Comparison of ENCODE assay signal across 2 cellular contexts in genomic region chr15:52491460-52491859, GRCh38.
A peak's percentile ranks its signal among the peaks of the same experiment; 100 is the strongest.
TF ChIP-seq lines count a peak whose summit lies in the region.

No MANE protein-coding gene starts in this region.

TF ChIP-seq in HEK293, 187 proteins besides CTCF, POLR2A, EP300 and RAD21 (continues in another document):
- TF ChIP-seq, protein P1, sequence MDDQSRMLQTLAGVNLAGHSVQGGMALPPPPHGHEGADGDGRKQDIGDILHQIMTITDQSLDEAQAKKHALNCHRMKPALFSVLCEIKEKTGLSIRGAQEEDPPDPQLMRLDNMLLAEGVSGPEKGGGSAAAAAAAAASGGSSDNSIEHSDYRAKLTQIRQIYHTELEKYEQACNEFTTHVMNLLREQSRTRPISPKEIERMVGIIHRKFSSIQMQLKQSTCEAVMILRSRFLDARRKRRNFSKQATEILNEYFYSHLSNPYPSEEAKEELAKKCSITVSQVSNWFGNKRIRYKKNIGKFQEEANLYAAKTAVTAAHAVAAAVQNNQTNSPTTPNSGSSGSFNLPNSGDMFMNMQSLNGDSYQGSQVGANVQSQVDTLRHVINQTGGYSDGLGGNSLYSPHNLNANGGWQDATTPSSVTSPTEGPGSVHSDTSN (CRISPR knock-in tag; IDR thresholded peaks at IDR 0.05): no peak
- TF ChIP-seq ZNF555 (tag by site-specific recombination; conservative IDR thresholded peaks at IDR 0.05) (no peak), ZNF629 (tag by site-specific recombination; IDR thresholded peaks at IDR 0.05) (0 out of 2 replicates have a peak, but pooled peaks have one; percentile 10), ZNF530 (tag by site-specific recombination; IDR thresholded peaks at IDR 0.05; ENCODE audit: low read depth) (no peak), PRDM6 (tag by site-specific recombination; IDR thresholded peaks at IDR 0.05) (peak; percentile 32), PRDM1 (tag by site-specific recombination; IDR thresholded peaks at IDR 0.05) (no peak), ZBTB17 (tag by site-specific recombination; IDR thresholded peaks at IDR 0.05) (no peak), GLIS1 (tag by site-specific recombination; IDR thresholded peaks at IDR 0.05) (peak; percentile 23), ZNF626 (tag by site-specific recombination; IDR thresholded peaks at IDR 0.05) (no peak), ZNF558 (tag by site-specific recombination; IDR thresholded peaks at IDR 0.05) (no peak), ZNF843 (tag by site-specific recombination; IDR thresholded peaks at IDR 0.05) (peak; percentile 68; the same call in 1 of the 2 replicates), YY2 (tag by site-specific recombination; IDR thresholded peaks at IDR 0.05) (no peak), ZNF16 (tag by site-specific recombination; IDR thresholded peaks at IDR 0.05; ENCODE audit: low read depth) (no peak), ZNF544 (tag by site-specific recombination; IDR thresholded peaks at IDR 0.05) (no peak), ZSCAN16 (tag by site-specific recombination; IDR thresholded peaks at IDR 0.05) (no peak), SETDB1 (IDR thresholded peaks at IDR 0.05; ENCODE audit: insufficient read length, low read length) (no peak)
- TF ChIP-seq, protein P2, sequence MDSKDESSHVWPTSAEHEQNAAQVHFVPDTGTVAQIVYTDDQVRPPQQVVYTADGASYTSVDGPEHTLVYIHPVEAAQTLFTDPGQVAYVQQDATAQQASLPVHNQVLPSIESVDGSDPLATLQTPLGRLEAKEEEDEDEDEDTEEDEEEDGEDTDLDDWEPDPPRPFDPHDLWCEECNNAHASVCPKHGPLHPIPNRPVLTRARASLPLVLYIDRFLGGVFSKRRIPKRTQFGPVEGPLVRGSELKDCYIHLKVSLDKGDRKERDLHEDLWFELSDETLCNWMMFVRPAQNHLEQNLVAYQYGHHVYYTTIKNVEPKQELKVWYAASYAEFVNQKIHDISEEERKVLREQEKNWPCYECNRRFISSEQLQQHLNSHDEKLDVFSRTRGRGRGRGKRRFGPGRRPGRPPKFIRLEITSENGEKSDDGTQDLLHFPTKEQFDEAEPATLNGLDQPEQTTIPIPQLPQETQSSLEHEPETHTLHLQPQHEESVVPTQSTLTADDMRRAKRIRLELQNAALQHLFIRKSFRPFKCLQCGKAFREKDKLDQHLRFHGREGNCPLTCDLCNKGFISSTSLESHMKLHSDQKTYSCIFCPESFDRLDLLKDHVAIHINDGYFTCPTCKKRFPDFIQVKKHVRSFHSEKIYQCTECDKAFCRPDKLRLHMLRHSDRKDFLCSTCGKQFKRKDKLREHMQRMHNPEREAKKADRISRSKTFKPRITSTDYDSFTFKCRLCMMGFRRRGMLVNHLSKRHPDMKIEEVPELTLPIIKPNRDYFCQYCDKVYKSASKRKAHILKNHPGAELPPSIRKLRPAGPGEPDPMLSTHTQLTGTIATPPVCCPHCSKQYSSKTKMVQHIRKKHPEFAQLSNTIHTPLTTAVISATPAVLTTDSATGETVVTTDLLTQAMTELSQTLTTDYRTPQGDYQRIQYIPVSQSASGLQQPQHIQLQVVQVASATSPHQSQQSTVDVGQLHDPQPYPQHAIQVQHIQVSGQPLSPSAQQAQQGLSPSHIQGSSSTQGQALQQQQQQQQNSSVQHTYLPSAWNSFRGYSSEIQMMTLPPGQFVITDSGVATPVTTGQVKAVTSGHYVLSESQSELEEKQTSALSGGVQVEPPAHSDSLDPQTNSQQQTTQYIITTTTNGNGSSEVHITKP (tag by site-specific recombination; IDR thresholded peaks at IDR 0.05): no peak
- TF ChIP-seq, protein P3, sequence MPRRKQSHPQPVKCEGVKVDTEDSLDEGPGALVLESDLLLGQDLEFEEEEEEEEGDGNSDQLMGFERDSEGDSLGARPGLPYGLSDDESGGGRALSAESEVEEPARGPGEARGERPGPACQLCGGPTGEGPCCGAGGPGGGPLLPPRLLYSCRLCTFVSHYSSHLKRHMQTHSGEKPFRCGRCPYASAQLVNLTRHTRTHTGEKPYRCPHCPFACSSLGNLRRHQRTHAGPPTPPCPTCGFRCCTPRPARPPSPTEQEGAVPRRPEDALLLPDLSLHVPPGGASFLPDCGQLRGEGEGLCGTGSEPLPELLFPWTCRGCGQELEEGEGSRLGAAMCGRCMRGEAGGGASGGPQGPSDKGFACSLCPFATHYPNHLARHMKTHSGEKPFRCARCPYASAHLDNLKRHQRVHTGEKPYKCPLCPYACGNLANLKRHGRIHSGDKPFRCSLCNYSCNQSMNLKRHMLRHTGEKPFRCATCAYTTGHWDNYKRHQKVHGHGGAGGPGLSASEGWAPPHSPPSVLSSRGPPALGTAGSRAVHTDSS (tag by site-specific recombination; IDR thresholded peaks at IDR 0.05): no peak
- TF ChIP-seq, protein P4, sequence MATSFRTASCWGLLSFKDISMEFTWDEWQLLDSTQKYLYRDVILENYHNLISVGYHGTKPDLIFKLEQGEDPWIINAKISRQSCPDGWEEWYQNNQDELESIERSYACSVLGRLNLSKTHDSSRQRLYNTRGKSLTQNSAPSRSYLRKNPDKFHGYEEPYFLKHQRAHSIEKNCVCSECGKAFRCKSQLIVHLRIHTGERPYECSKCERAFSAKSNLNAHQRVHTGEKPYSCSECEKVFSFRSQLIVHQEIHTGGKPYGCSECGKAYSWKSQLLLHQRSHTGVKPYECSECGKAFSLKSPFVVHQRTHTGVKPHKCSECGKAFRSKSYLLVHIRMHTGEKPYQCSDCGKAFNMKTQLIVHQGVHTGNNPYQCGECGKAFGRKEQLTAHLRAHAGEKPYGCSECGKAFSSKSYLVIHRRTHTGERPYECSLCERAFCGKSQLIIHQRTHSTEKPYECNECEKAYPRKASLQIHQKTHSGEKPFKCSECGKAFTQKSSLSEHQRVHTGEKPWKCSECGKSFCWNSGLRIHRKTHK (tag by site-specific recombination; IDR thresholded peaks at IDR 0.05): no peak

TF ChIP-seq in endothelial cell of umbilical vein, 7 proteins besides CTCF, POLR2A, EP300 and RAD21:
- peak; percentile 50 for TF ChIP-seq POLR2AphosphoS5 (IDR thresholded peaks at IDR 0.05; ENCODE audit: insufficient read depth, low read depth, low read length)
- no peak for TF ChIP-seq MAX (IDR thresholded peaks at IDR 0.05; ENCODE audit: insufficient read depth, insufficient read length)
- no peak for TF ChIP-seq EZH2 (IDR thresholded peaks at IDR 0.05; ENCODE audit: borderline replicate concordance, low read depth, low read length, severe bottlenecking)
- no peak for TF ChIP-seq MYC (IDR thresholded peaks at IDR 0.05; ENCODE audit: low read depth, low read length)
- TF ChIP-seq FOS (IDR thresholded peaks at IDR 0.05; ENCODE audit: borderline replicate concordance, insufficient read depth, low read length): peak; percentile 78
- peak; percentile 91 for TF ChIP-seq JUN (IDR thresholded peaks at IDR 0.05; ENCODE audit: borderline replicate concordance, insufficient read depth, insufficient read length, low read depth)
- TF ChIP-seq GATA2 (IDR thresholded peaks at IDR 0.05; ENCODE audit: insufficient read depth, insufficient read length, low read depth, low read length): peak; percentile 82
